Comparison of ENCODE assay signal across 15 cellular contexts in genomic region chr1:26016258-26016943, GRCh38. TPM values are rescaled to one million over a fixed set of nuclear protein-coding genes. Genes with fewer than 3 reads are reported as not detected.
DNase-seq lines count a peak whose midpoint lies in the region; ATAC-seq and TF ChIP-seq lines count a peak whose summit lies in the region.
"Had no signal": no experiment of that assay in that cellular context is flagged by ENCODE, and none has a peak within 500 bp of the region (broad histone marks: within the 10 kb centered on the region; RNA-seq: fewer than 3 reads in every experiment).

No MANE protein-coding gene starts in this region.

- no peak overlapping the region for H2AFZ ChIP-seq in neural progenitor cell (replicated peaks)

- peak; percentile 70 for DNase-seq in GM13976 (ENCODE audit: low spot score)
- DNase-seq in NB4 (ENCODE audit: low read depth) = peak; percentile 37
- peak; percentile 23 for DNase-seq in activated CD8-positive, alpha-beta T cell treated with anti-CD3 and anti-CD28 coated beads for 36 hours
- no peak for DNase-seq in neural progenitor cell (ENCODE audit: low spot score)
- no peak for DNase-seq in NCI-H187 treated with DMSO at 0.1 percent for 48 hours (lab: John Stamatoyannopoulos, UW)
- DNase-seq in epidermal melanocyte (ENCODE audit: insufficient read length, low spot score) = no peak
- DNase-seq in GM03348 (ENCODE audit: low spot score) = no peak
- DNase-seq: COR-L47, KG1, mucosa of descending colon, right lobe of liver had no signal

- POLR2A ChIA-PET in activated CD8-positive, alpha-beta T cell treated with anti-CD3 and anti-CD28 coated beads for 36 hours (lab: Charles Lee) = interaction anchor here (1.9 kb wide), 1 partner anchor 19 kb away, joined by 4 read pairs; the partner anchor contains the start of gene PAFAH2

- H3K4me3 ChIP-seq in NB4 (ENCODE audit: low read depth, low read length) (no peak overlapping the region), neural progenitor cell (no peak overlapping the region)
- H3K4me3 ChIP-seq: esophagus muscularis mucosa, mucosa of descending colon, right lobe of liver, thoracic aorta had no signal

- no peaks in the 10 kb centered on the region for H3K36me3 ChIP-seq in neural progenitor cell
- H3K36me3 ChIP-seq: esophagus muscularis mucosa, right lobe of liver, thoracic aorta had no signal

- H3K27ac ChIP-seq in neural progenitor cell = no peak overlapping the region
- H3K27ac ChIP-seq: esophagus muscularis mucosa, right lobe of liver, thoracic aorta had no signal

- in situ Hi-C loops in GM13976 (cut with MboI; ENCODE audit: low sequenced_read_pairs, unreplicated experiment) = no loop called here

- TF ChIP-seq CTCF in GM13976 (IDR thresholded peaks at IDR 0.05; ENCODE audit: borderline replicate concordance, control extremely low read depth, extremely low read depth, insufficient read depth, missing control alignments) (no peak), NB4 (IDR thresholded peaks at IDR 0.05; ENCODE audit: low read depth, low read length) (no peak), neural progenitor cell (IDR thresholded peaks at IDR 0.05) (no peak)
- TF ChIP-seq CTCF in activated CD8-positive, alpha-beta T cell treated with anti-CD3 and anti-CD28 coated beads for 36 hours (IDR thresholded peaks at IDR 0.05) = no peak

- H3K4me3 Mint-ChIP-seq in activated CD8-positive, alpha-beta T cell treated with anti-CD3 and anti-CD28 coated beads for 36 hours = no peak overlapping the region
- no peak overlapping the region for H3K4me3 Mint-ChIP-seq in neural progenitor cell

- TF ChIP-seq POLR2A in NB4 (IDR thresholded peaks at IDR 0.05; ENCODE audit: extremely low read depth, insufficient read length) = no peak

- H3K9me3 Mint-ChIP-seq in activated CD8-positive, alpha-beta T cell treated with anti-CD3 and anti-CD28 coated beads for 36 hours = no peaks in the 10 kb centered on the region
- no peaks in the 10 kb centered on the region for H3K9me3 Mint-ChIP-seq in neural progenitor cell

- CTCF ChIA-PET in activated CD8-positive, alpha-beta T cell treated with anti-CD3 and anti-CD28 coated beads for 36 hours (lab: Charles Lee) = interaction anchor here (0.6 to 2.4 kb wide), 5 partner anchors 11 to 491 kb away, joined by 3 to 13 read pairs (median 5); partner anchors contain the start of gene PAFAH2

- H3K79me2 ChIP-seq in neural progenitor cell (ENCODE audit: low read depth) = no peaks in the 10 kb centered on the region

- no peak overlapping the region for H3K9ac ChIP-seq in neural progenitor cell

- H3K4me2 ChIP-seq in neural progenitor cell = no peak overlapping the region

- no peaks in the 10 kb centered on the region for H3K9me3 ChIP-seq in neural progenitor cell (ENCODE audit: low read depth)
- H3K9me3 ChIP-seq: esophagus muscularis mucosa, mucosa of descending colon, right lobe of liver, thoracic aorta had no signal

- peak; percentile 19 for ATAC-seq in activated CD8-positive, alpha-beta T cell treated with anti-CD3 and anti-CD28 coated beads for 36 hours
- ATAC-seq in esophagus mucosa = no peak
- ATAC-seq: mucosa of descending colon had no signal

- no peaks in the 10 kb centered on the region for H3K27me3 ChIP-seq in neural progenitor cell
- H3K27me3 ChIP-seq: esophagus muscularis mucosa, right lobe of liver had no signal

- intact Hi-C loops in activated CD8-positive, alpha-beta T cell treated with anti-CD3 and anti-CD28 coated beads for 36 hours (cut with micrococcal nuclease) = no loop called here

- no peaks in the 10 kb centered on the region for H4K20me1 ChIP-seq in neural progenitor cell (ENCODE audit: low read depth)

- peaks cover 19% of the 10 kb centered on the region for H3K4me1 Mint-ChIP-seq in activated CD8-positive, alpha-beta T cell treated with anti-CD3 and anti-CD28 coated beads for 36 hours (ENCODE audit: low read depth)
- peaks cover 48% of the 10 kb centered on the region for H3K4me1 Mint-ChIP-seq in neural progenitor cell

- peaks cover 11% of the 10 kb centered on the region for H3K4me1 ChIP-seq in neural progenitor cell
- H3K4me1 ChIP-seq: right lobe of liver had no signal

- no peak overlapping the region for H3K27ac Mint-ChIP-seq in activated CD8-positive, alpha-beta T cell treated with anti-CD3 and anti-CD28 coated beads for 36 hours
- peak overlapping the region; percentile 90 for H3K27ac Mint-ChIP-seq in neural progenitor cell

- no peaks in the 10 kb centered on the region for H3F3A ChIP-seq in neural progenitor cell (ENCODE audit: low read depth)

- H3K27me3 Mint-ChIP-seq in activated CD8-positive, alpha-beta T cell treated with anti-CD3 and anti-CD28 coated beads for 36 hours = no peaks in the 10 kb centered on the region
- peaks cover 9% of the 10 kb centered on the region for H3K27me3 Mint-ChIP-seq in neural progenitor cell (ENCODE audit: insufficient read depth, low read depth)

- H3K36me3 Mint-ChIP-seq in activated CD8-positive, alpha-beta T cell treated with anti-CD3 and anti-CD28 coated beads for 36 hours (ENCODE audit: low read depth) = no peaks in the 10 kb centered on the region
- no peaks in the 10 kb centered on the region for H3K36me3 Mint-ChIP-seq in neural progenitor cell

RNA-seq across cellular contexts. Expression of gene EXTL1, which starts 5.2 kb away (rescaled TPM):
- not detected for total RNA-seq in activated CD8-positive, alpha-beta T cell treated with anti-CD3 and anti-CD28 coated beads for 36 hours
- 0.95 and 2.1 TPM in 2 replicates for total RNA-seq in neural progenitor cell (ENCODE audit: low replicate concordance)
- total RNA-seq in esophagus mucosa = not detected
- total RNA-seq: bronchial epithelial cell had no signal

RNA-seq across cellular contexts. Expression of gene PAFAH2, which starts 18.5 kb away (rescaled TPM):
- 1 to 10 TPM; 7.4 to 8.0 TPM for total RNA-seq in activated CD8-positive, alpha-beta T cell treated with anti-CD3 and anti-CD28 coated beads for 36 hours
- total RNA-seq in neural progenitor cell (ENCODE audit: low replicate concordance) (16.6 and 18.2 TPM in 2 replicates), esophagus mucosa (9.0 TPM)

RNA-seq across cellular contexts. Expression of gene SLC30A2, which starts 29.5 kb away (rescaled TPM):
- not detected for total RNA-seq in activated CD8-positive, alpha-beta T cell treated with anti-CD3 and anti-CD28 coated beads for 36 hours
- not detected in 2 replicates for total RNA-seq in neural progenitor cell (ENCODE audit: low replicate concordance)
- total RNA-seq in esophagus mucosa = not detected
- total RNA-seq: bronchial epithelial cell, thoracic aorta had no signal

RNA-seq across cellular contexts. Expression of gene TRIM63, which starts 51.0 kb away (rescaled TPM):
- total RNA-seq in activated CD8-positive, alpha-beta T cell treated with anti-CD3 and anti-CD28 coated beads for 36 hours = under 1 TPM in 1 of 2 experiments, not detected in 1; 0.18 TPM
- total RNA-seq in neural progenitor cell (ENCODE audit: low replicate concordance) (not detected in 2 replicates), esophagus mucosa (not detected)
- total RNA-seq: bronchial epithelial cell, thoracic aorta had no signal

Comparison
In these comparisons a context has a peak if more than half of its experiments do, and no peak if none do; other contexts are left out.
1. DNase-seq: peak in GM13976 (single experiment), NB4 (single experiment) and activated CD8-positive, alpha-beta T cell treated with anti-CD3 and anti-CD28 coated beads for 36 hours (single experiment); none in neural progenitor cell (single experiment), NCI-H187 treated with DMSO at 0.1 percent for 48 hours (single experiment), epidermal melanocyte (single experiment) and GM03348 (single experiment).